In the genomic region with DNA sequence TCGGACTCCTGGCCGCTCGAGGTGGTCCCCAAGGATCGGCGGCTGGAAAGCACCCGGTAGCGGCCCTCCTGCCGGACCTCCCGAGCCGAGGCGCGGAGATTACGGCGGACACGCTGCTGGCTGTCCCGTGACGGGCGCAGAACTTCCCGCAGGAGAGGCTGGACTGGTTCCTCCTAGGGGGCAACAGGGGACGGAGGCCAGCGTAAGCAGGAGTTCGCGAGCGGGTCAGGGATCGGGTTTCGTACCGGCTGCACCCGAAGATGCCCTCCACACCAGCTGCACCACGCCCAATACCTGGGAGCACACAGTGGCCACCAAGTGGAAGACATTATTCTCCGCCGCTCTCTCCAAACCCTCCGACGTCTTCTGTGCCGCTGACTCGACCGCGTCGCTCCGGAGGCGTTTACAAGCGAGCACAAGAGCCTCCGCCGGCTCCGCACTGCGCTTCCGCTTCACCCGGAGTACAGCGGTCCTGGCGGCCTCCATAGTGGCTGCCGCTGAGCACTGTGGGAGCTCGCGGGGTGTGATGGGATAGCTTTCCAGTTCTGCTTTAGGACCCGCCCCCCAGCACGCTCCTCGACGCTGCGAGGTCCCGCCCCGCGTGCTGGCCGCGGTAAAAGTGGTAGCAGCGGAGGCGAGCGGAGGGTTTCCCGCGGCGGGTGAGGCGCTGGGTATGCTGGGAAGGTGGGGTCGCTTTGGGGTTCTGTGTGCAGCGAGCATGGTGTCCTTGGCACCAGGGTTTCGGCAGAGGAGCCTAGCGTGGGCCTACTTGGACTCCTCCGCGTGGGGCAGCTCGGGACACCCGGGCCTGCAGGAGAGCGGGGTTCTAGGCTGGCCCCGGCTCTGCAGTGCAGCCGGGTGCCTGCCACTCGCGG, we compare ENCODE assay signal across 8 cellular contexts. TPM values are rescaled to one million over a fixed set of nuclear protein-coding genes. Genes with fewer than 3 reads are reported as not detected.
DNase-seq lines count a peak whose midpoint lies in the region; ATAC-seq and TF ChIP-seq lines count a peak whose summit lies in the region.

A gene with protein sequence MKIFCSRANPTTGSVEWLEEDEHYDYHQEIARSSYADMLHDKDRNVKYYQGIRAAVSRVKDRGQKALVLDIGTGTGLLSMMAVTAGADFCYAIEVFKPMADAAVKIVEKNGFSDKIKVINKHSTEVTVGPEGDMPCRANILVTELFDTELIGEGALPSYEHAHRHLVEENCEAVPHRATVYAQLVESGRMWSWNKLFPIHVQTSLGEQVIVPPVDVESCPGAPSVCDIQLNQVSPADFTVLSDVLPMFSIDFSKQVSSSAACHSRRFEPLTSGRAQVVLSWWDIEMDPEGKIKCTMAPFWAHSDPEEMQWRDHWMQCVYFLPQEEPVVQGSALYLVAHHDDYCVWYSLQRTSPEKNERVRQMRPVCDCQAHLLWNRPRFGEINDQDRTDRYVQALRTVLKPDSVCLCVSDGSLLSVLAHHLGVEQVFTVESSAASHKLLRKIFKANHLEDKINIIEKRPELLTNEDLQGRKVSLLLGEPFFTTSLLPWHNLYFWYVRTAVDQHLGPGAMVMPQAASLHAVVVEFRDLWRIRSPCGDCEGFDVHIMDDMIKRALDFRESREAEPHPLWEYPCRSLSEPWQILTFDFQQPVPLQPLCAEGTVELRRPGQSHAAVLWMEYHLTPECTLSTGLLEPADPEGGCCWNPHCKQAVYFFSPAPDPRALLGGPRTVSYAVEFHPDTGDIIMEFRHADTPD (plus strand): TSS at position 579 of the 875 bp plus-strand sequence. CDS start 4,961 bp downstream, outside the sequence.
A gene (minus strand): TSS at position 506 of the 875 bp plus-strand sequence. CDS start 20 bp downstream, at position 486.

- peaks cover 15% of the 10 kb centered on the region for H3K23me2 ChIP-seq in H9 (ENCODE audit: insufficient read length, low read depth, low read length, poor library complexity, severe bottlenecking)

- no peak within 1 kb of the TSS for H4K8ac ChIP-seq in H9 (replicated peaks; ENCODE audit: insufficient read length, low read depth, low read length)

- H3K27me3 Mint-ChIP-seq in H9 (ENCODE audit: low read depth): no peaks in the 10 kb centered on the region
- H3K27me3 Mint-ChIP-seq in natural killer cell treated with Interleukin-12 subunit alpha and Interleukin-12 subunit beta and Interleukin-15 and Interleukin-18, amount 100 ng/mL, for 72 hours: no peaks in the 10 kb centered on the region

- no peak within 1 kb of the TSS for H3K56ac ChIP-seq in H9 (ENCODE audit: insufficient read length, low read depth, low read length)

- no peak within 1 kb of the TSS for H3K27ac ChIP-seq in H9 (ENCODE audit: insufficient read length, low read depth, low read length)

- no CpG with 5 or more reads among the region's 82 CpGs for WGBS in H9 (ENCODE audit: extremely low coverage, insufficient read length, low lambda C conversion rate)

- peaks cover 5% of the 10 kb centered on the region; the same call in 1 of the 2 replicates for H3K36me3 ChIP-seq in ES-I3 (ENCODE audit: insufficient read depth, low read length)

- H4K20me1 ChIP-seq in H9 (ENCODE audit: control insufficient read depth, insufficient read depth, insufficient read length): no peaks in the 10 kb centered on the region

- H4K5ac ChIP-seq in H9 (ENCODE audit: insufficient read length, low read depth, low read length): no peak within 1 kb of the TSS

- no peak within 1 kb of the TSS for H2BK120ac ChIP-seq in H9 (ENCODE audit: low read depth, low read length, poor library complexity, severe bottlenecking)

- no peak within 1 kb of the TSS for H2AFZ ChIP-seq in H9 (ENCODE audit: low read length)

- no peak within 1 kb of the TSS for H2AK5ac ChIP-seq in H9 (ENCODE audit: insufficient read length, low read length)

- no peak within 1 kb of the TSS for H2BK15ac ChIP-seq in H9 (ENCODE audit: low read depth, low read length)

- H2BK5ac ChIP-seq in H9 (ENCODE audit: insufficient read length, low read length): no peak within 1 kb of the TSS

- no peak within 1 kb of the TSS for H2BK20ac ChIP-seq in H9 (ENCODE audit: low read depth, low read length, poor library complexity, severe bottlenecking)

- H3K79me2 ChIP-seq in H9 (ENCODE audit: insufficient read depth, low read length): peaks cover 2% of the 10 kb centered on the region; the same call in 1 of the 2 replicates

- H3K79me1 ChIP-seq in H9 (ENCODE audit: insufficient read depth, low read depth, low read length, poor library complexity, severe bottlenecking): no peaks in the 10 kb centered on the region

- peak within 1 kb of the TSS; percentile 22 for H3K18ac ChIP-seq in H9 (ENCODE audit: insufficient read length, low read depth, low read length)

- peaks cover 13 to 17% of the 10 kb centered on the region in 2 experiments for H3K4me1 Mint-ChIP-seq in H9
- H3K4me1 Mint-ChIP-seq in natural killer cell treated with Interleukin-12 subunit alpha and Interleukin-12 subunit beta and Interleukin-15 and Interleukin-18, amount 100 ng/mL, for 72 hours (ENCODE audit: low read depth in 2 of 2): peaks cover 25 to 30% of the 10 kb centered on the region in 2 donors

- peak; percentile 99 to 100 for ATAC-seq in natural killer cell treated with Interleukin-12 subunit alpha and Interleukin-12 subunit beta and Interleukin-15 and Interleukin-18, amount 100 ng/mL, for 72 hours
- ATAC-seq in stimulated activated naive CD8-positive, alpha-beta T cell treated with anti-CD3 and anti-CD28 coated beads, Interleukin-15, Interleukin-2, amounts not matched to agents 100 U/mL and 50 U/mL, for 24 hours: peak; percentile 99

- H3K4me3 Mint-ChIP-seq in H9: peak within 1 kb of the TSS; percentile 94 to 98
- H3K4me3 Mint-ChIP-seq in natural killer cell treated with Interleukin-12 subunit alpha and Interleukin-12 subunit beta and Interleukin-15 and Interleukin-18, amount 100 ng/mL, for 72 hours: peak within 1 kb of the TSS; percentile 87

- H3K23ac ChIP-seq in H9 (ENCODE audit: insufficient read length, low read depth, low read length): no peak within 1 kb of the TSS

- H3K4me3 ChIP-seq in fibroblast of pulmonary artery (replicated peaks; ENCODE audit: low read depth, low read length): peak within 1 kb of the TSS; percentile 98

- H3K9ac ChIP-seq in ES-I3 (ENCODE audit: low read depth, low read length): peak within 1 kb of the TSS; percentile 88
- H3K9ac ChIP-seq in H9 (ENCODE audit: extremely low read depth, insufficient read length, low read length): peak within 1 kb of the TSS; percentile 87

- H3K4me1 ChIP-seq in ES-I3 (ENCODE audit: insufficient read depth, low read length) (peaks cover 14% of the 10 kb centered on the region), H9 (ENCODE audit: insufficient read depth, low read length) (peaks cover 2% of the 10 kb centered on the region; the same call in 1 of the 2 replicates)

- peak within 1 kb of the TSS; percentile 98 for H3K4me2 ChIP-seq in H9 (ENCODE audit: insufficient read depth, insufficient read length, low read length)

- peak within 1 kb of the TSS; percentile 88 for H3K14ac ChIP-seq in H9 (ENCODE audit: insufficient read depth, low read length)

- peak within 1 kb of the TSS; percentile 98 to 99 (median 98) for H3K27ac Mint-ChIP-seq in H9
- peak within 1 kb of the TSS; percentile 86 to 90 for H3K27ac Mint-ChIP-seq in natural killer cell treated with Interleukin-12 subunit alpha and Interleukin-12 subunit beta and Interleukin-15 and Interleukin-18, amount 100 ng/mL, for 72 hours

- H3K9me3 ChIP-seq in ES-I3 (ENCODE audit: control insufficient read depth, insufficient read depth, low read length) (no peaks in the 10 kb centered on the region), H9 (ENCODE audit: control insufficient read depth, low read depth, low read length) (no peaks in the 10 kb centered on the region)

- H3K4ac ChIP-seq in H9 (ENCODE audit: low read depth, low read length): no peak within 1 kb of the TSS

- H3K9me3 Mint-ChIP-seq in H9: no peaks in the 10 kb centered on the region
- H3K9me3 Mint-ChIP-seq in natural killer cell treated with Interleukin-12 subunit alpha and Interleukin-12 subunit beta and Interleukin-15 and Interleukin-18, amount 100 ng/mL, for 72 hours: no peaks in the 10 kb centered on the region

- H4K91ac ChIP-seq in H9 (ENCODE audit: insufficient read length, low read depth, low read length): no peak within 1 kb of the TSS

- TF ChIP-seq CTCF in H9 (conservative IDR thresholded peaks at IDR 0.05) (no peak), fibroblast of pulmonary artery (IDR thresholded peaks at IDR 0.05; ENCODE audit: low read length, missing control alignments) (no peak)

- peak; percentile 93 for TF ChIP-seq POLR2A in Raji (IDR thresholded peaks at IDR 0.05; ENCODE audit: insufficient read depth, low read depth, low read length)

- peaks cover 10 to 34% (median 34%) of the 10 kb centered on the region in 3 experiments; a peak in 6 of 7 replicates for H3K36me3 Mint-ChIP-seq in H9 (ENCODE audit: insufficient read depth in 1 of 3, low read depth in 3 of 3)
- peaks cover 6% of the 10 kb centered on the region for H3K36me3 Mint-ChIP-seq in natural killer cell treated with Interleukin-12 subunit alpha and Interleukin-12 subunit beta and Interleukin-15 and Interleukin-18, amount 100 ng/mL, for 72 hours

- no peaks in the 10 kb centered on the region for H3K27me3 ChIP-seq in H9 (ENCODE audit: insufficient read depth, low read length)

- DNase-seq in H9: peak; percentile 93
- peak; percentile 89 for DNase-seq in M059J (ENCODE audit: low read depth)
- peak; percentile 90 for DNase-seq in activated T-helper 9 cell treated with anti-CD3 and anti-CD28 coated beads, Interleukin-2, amount 50 U/mL, for 16 hours (ENCODE audit: low read depth)
- DNase-seq in fibroblast of pulmonary artery (ENCODE audit: low read depth): peak; percentile 85
- peak; percentile 96 for DNase-seq in natural killer cell treated with Interleukin-12 subunit alpha and Interleukin-12 subunit beta and Interleukin-15 and Interleukin-18, amount 100 ng/mL, for 72 hours (ENCODE audit: low spot score)
- DNase-seq in stimulated activated naive CD8-positive, alpha-beta T cell treated with anti-CD3 and anti-CD28 coated beads, Interleukin-15, Interleukin-2, amounts not matched to agents 100 U/mL and 50 U/mL, for 24 hours: peak; percentile 92

- H2BK12ac ChIP-seq in H9 (ENCODE audit: insufficient read length, low read depth, low read length): no peak within 1 kb of the TSS

- no peak within 1 kb of the TSS for H3T11ph ChIP-seq in H9 (ENCODE audit: low read length)

RNA-seq across cellular contexts. Expression of the first gene that starts in this region (rescaled TPM):
- 56.6 and 57.8 TPM in 2 replicates for total RNA-seq in H9 (2021)
- 34.4 and 44.2 TPM in 2 replicates for total RNA-seq in M059J (2014; rRNA removed; shearing (Covaris generic))
- total RNA-seq in natural killer cell treated with Interleukin-12 subunit alpha and Interleukin-12 subunit beta and Interleukin-15 and Interleukin-18, amount 100 ng/mL, for 72 hours: 10 to 100 TPM; 45.7 to 90.9 TPM

RNA-seq across cellular contexts. Expression of the second gene that starts in this region (rescaled TPM):
- 21.1 and 24.5 TPM in 2 replicates for total RNA-seq in H9 (2021)
- total RNA-seq in M059J (2014; rRNA removed; shearing (Covaris generic)): 11.5 and 13.2 TPM in 2 replicates
- 10 to 100 TPM; 25.8 to 27.9 TPM for total RNA-seq in natural killer cell treated with Interleukin-12 subunit alpha and Interleukin-12 subunit beta and Interleukin-15 and Interleukin-18, amount 100 ng/mL, for 72 hours
